35 cellular contexts compared by ENCODE assay signal in genomic region chr13:76708138-76708537, GRCh38.
A peak's percentile ranks its signal among the peaks of the same experiment; 100 is the strongest.
DNase-seq lines count a peak whose midpoint lies in the region; ATAC-seq and TF ChIP-seq lines count a peak whose summit lies in the region.
"Had no signal": no experiment of that assay in that cellular context is flagged by ENCODE, and none has a peak within 500 bp of the region (broad histone marks: within the 10 kb centered on the region; RNA-seq: fewer than 3 reads in every experiment).

No MANE protein-coding gene starts in this region.

- no peaks in the 10 kb centered on the region for H3K9me3 ChIP-seq in adrenal gland (replicated peaks in 1 of 3)
- H3K9me3 ChIP-seq: Caco-2, HAP-1, heart right ventricle, lower lobe of right lung, MG63, mucosa of descending colon, ovary, thoracic aorta, uterus had no signal

- TF ChIP-seq CTCF in adrenal gland (IDR thresholded peaks at IDR 0.05), result no peak

- H3K4me1 ChIP-seq in adrenal gland (replicated peaks in 1 of 2), result peaks cover 0 to 17% of the 10 kb centered on the region in 2 donors
- H3K4me1 ChIP-seq: Caco-2, HAP-1 had no signal

- no peak overlapping the region for H3K27ac ChIP-seq in adrenal gland
- H3K27ac ChIP-seq: brain microvascular endothelial cell, C4-2B, heart right ventricle, KMS-11, lower lobe of right lung, ovary, thoracic aorta, uterus, VCaP had no signal

- DNase-seq in G401 (ENCODE audit: low spot score) (peak; percentile 96), cerebellum (ENCODE audit: low spot score) (peak; percentile 88), hypothalamus (lab: John Stamatoyannopoulos, UW) (peak in 31 of 51 donors; percentile 4 to 71 (median 32)), putamen (ENCODE audit: low spot score) (peak; percentile 21), adrenal gland (no peak)
- DNase-seq: ACHN; activated CD4-positive, alpha-beta T cell treated with anti-CD3 and anti-CD28 coated beads for 36 hours; activated CD8-positive, alpha-beta T cell treated with anti-CD3 and anti-CD28 coated beads, Interleukin-2, amount 10 ng/mL, durations not matched to agents 7 days and 5 days; Caco-2; DMS79; effector CD4-positive, alpha-beta T cell; GDM1; heart right ventricle; kidney; lower lobe of right lung; MG63; mucosa of descending colon; NCI-H1105; NCI-H2081; NCI-H69; ovary; retina; stimulated activated CD4-positive, alpha-beta T cell treated with anti-CD3 and anti-CD28 coated beads, Interleukin-1b, Interleukin-23, amount 100 ng/mL, for 48 hours; SW 1271; T-helper 9 cell; uterus had no signal

- no peaks in the 10 kb centered on the region for H3K27me3 ChIP-seq in adrenal gland
- H3K27me3 ChIP-seq: brain microvascular endothelial cell, heart right ventricle, MG63, ovary, uterus had no signal

- no peaks in the 10 kb centered on the region for H3K36me3 ChIP-seq in adrenal gland (replicated peaks in 1 of 2)
- H3K36me3 ChIP-seq: brain microvascular endothelial cell, HAP-1, heart right ventricle, lower lobe of right lung, MG63, ovary, thoracic aorta, uterus had no signal

- 87 to 96% (median 89%) methylated on average over 4 to 6 of the region's 6 CpGs for WGBS in adrenal gland, 4 donors

- intact Hi-C loops in adrenal gland (cut with DNase I), result no loop called here

- TF ChIP-seq POLR2A in adrenal gland (IDR thresholded peaks at IDR 0.05), result no peak

- no peak overlapping the region for H3K4me3 ChIP-seq in adrenal gland
- H3K4me3 ChIP-seq: HAP-1, heart right ventricle, lower lobe of right lung, MG63, mucosa of descending colon, ovary, thoracic aorta, uterus had no signal

- in situ Hi-C loops in G401 (cut with HindIII; ENCODE audit: low sequenced_read_pairs), result no loop called here

- ATAC-seq in GM21390 (IDR thresholded peaks at IDR 0.05; ENCODE audit: unreplicated experiment) (no peak), HG02981 (IDR thresholded peaks at IDR 0.05; ENCODE audit: unreplicated experiment) (no peak)
- ATAC-seq: activated CD4-positive, alpha-beta T cell treated with anti-CD3 and anti-CD28 coated beads for 36 hours; activated CD8-positive, alpha-beta T cell treated with anti-CD3 and anti-CD28 coated beads, Interleukin-2, amount 10 ng/mL, durations not matched to agents 7 days and 5 days; activated T-helper 17 cell treated with anti-CD3 and anti-CD28 coated beads, Interleukin-2, amount 50 U/mL, for 72 hours; lower lobe of right lung; mucosa of descending colon had no signal

Comparison
In these comparisons a context has a peak if more than half of its experiments do, and no peak if none do; other contexts are left out.
1. DNase-seq: peak in G401 (single experiment), cerebellum (single experiment), hypothalamus (31 of 51) and putamen (single experiment); none in adrenal gland (0 of 7).